Comparison of ENCODE assay signal across 26 cellular contexts in genomic region chr14:96197969-96198368, GRCh38. TPM values are rescaled to one million over a fixed set of nuclear protein-coding genes. Genes with fewer than 3 reads are reported as not detected.
DNase-seq lines count a peak whose midpoint lies in the region; ATAC-seq and TF ChIP-seq lines count a peak whose summit lies in the region.
"Had no signal": no experiment of that assay in that cellular context is flagged by ENCODE, and none has a peak within 500 bp of the region (broad histone marks: within the 10 kb centered on the region; RNA-seq: fewer than 3 reads in every experiment).

No MANE protein-coding gene starts in this region.

- no peak overlapping the region for H2BK12ac ChIP-seq in neuronal stem cell (ENCODE audit: low read length)

- H3K79me1 ChIP-seq in neuronal stem cell (ENCODE audit: low read depth, low read length), result no peaks in the 10 kb centered on the region

- no peak overlapping the region for H2AFZ ChIP-seq in neuronal stem cell (ENCODE audit: low read length)

- H3K36me3 ChIP-seq in heart left ventricle, result no peaks in the 10 kb centered on the region
- no peaks in the 10 kb centered on the region for H3K36me3 ChIP-seq in right atrium auricular region
- H3K36me3 ChIP-seq in neuronal stem cell (replicated peaks in 1 of 2; ENCODE audit: control insufficient read depth in 2 of 2, insufficient read depth in 2 of 2, low read length in 2 of 2), result no peaks in the 10 kb centered on the region
- no peaks in the 10 kb centered on the region for H3K36me3 ChIP-seq in uterus
- H3K36me3 ChIP-seq: neutrophil, prostate gland, transverse colon had no signal

- TF ChIP-seq CTCF in heart left ventricle (IDR thresholded peaks at IDR 0.05) (no peak), right atrium auricular region (IDR thresholded peaks at IDR 0.05) (no peak), uterus (IDR thresholded peaks at IDR 0.05) (no peak)

- H2BK15ac ChIP-seq in neuronal stem cell (ENCODE audit: low read length), result no peak overlapping the region

- H3K9me3 ChIP-seq in heart left ventricle (no peaks in the 10 kb centered on the region), right atrium auricular region (no peaks in the 10 kb centered on the region), neuronal stem cell (replicated peaks in 1 of 2; ENCODE audit: control insufficient read depth in 2 of 2, insufficient read depth in 1 of 2, low read depth in 1 of 2, low read length in 2 of 2) (no peaks in the 10 kb centered on the region), uterus (no peaks in the 10 kb centered on the region)
- H3K9me3 ChIP-seq: neutrophil, prostate gland, transverse colon had no signal

- H3K9ac ChIP-seq in neuronal stem cell (ENCODE audit: low read depth, low read length, poor library complexity), result no peak overlapping the region

- H2BK120ac ChIP-seq in neuronal stem cell (ENCODE audit: low read depth, low read length), result no peak overlapping the region

- TF ChIP-seq POLR2A in heart left ventricle (IDR thresholded peaks at IDR 0.05) (no peak), uterus (IDR thresholded peaks at IDR 0.05) (no peak)

- H2AK5ac ChIP-seq in neuronal stem cell (ENCODE audit: low read depth, low read length), result no peak overlapping the region

- ATAC-seq in heart left ventricle, result peak in 3 of 4 donors; percentile 14 to 54 (median 14)
- ATAC-seq in HG02884 (IDR thresholded peaks at IDR 0.05; ENCODE audit: unreplicated experiment), result no peak
- ATAC-seq: activated CD8-positive, alpha-beta memory T cell treated with anti-CD3 and anti-CD28 coated beads, Interleukin-2, amount 10 ng/mL, durations not matched to agents 7 days and 5 days; Panc1 had no signal

- H3K27me3 ChIP-seq in heart left ventricle, result peaks cover 0 to 44% (median 6%) of the 10 kb centered on the region in 9 donors
- no peaks in the 10 kb centered on the region for H3K27me3 ChIP-seq in right atrium auricular region
- H3K27me3 ChIP-seq in neuronal stem cell (ENCODE audit: control insufficient read depth in 3 of 3, insufficient read depth in 3 of 3, low read depth in 1 of 3, low read length in 3 of 3), result peaks cover 0 to 16% (median 0%) of the 10 kb centered on the region in 3 experiments
- H3K27me3 ChIP-seq in uterus, result no peaks in the 10 kb centered on the region
- H3K27me3 ChIP-seq: transverse colon had no signal

- no peak overlapping the region for H4K8ac ChIP-seq in neuronal stem cell (ENCODE audit: low read depth, low read length)

- H3K4me3 ChIP-seq in heart left ventricle, result no peak overlapping the region
- no peak overlapping the region for H3K4me3 ChIP-seq in right atrium auricular region
- no peak overlapping the region for H3K4me3 ChIP-seq in neuronal stem cell (ENCODE audit: low read length in 2 of 2)
- H3K4me3 ChIP-seq in uterus, result no peak overlapping the region
- H3K4me3 ChIP-seq: GM23338, prostate gland, transverse colon had no signal

- no peak overlapping the region for H2BK5ac ChIP-seq in neuronal stem cell (ENCODE audit: low read length)

- no peak overlapping the region for H3K4ac ChIP-seq in neuronal stem cell (ENCODE audit: low read length)

- peak overlapping the region; percentile 10 for H3K23ac ChIP-seq in neuronal stem cell (ENCODE audit: low read depth, low read length, poor library complexity)

- 36 to 42% (median 40%) methylated on average over 6 to 11 of the region's 11 CpGs for WGBS in heart left ventricle, 4 donors
- no CpG with 5 or more reads among the region's 11 CpGs for WGBS in neuronal stem cell (ENCODE audit: extremely low coverage in 2 of 2, insufficient read length in 2 of 2, insufficient replicate concordance in 1 of 2), 2 donors

- H3K14ac ChIP-seq in neuronal stem cell (ENCODE audit: low read length), result no peak overlapping the region

- no peak overlapping the region for H4K91ac ChIP-seq in neuronal stem cell (ENCODE audit: low read depth, low read length, poor library complexity)

- H3K27ac ChIP-seq in heart left ventricle (peak overlapping the region in 5 of 12 donors; percentile 33 to 61 (median 52)), right atrium auricular region (no peak overlapping the region), neuronal stem cell (replicated peaks; ENCODE audit: low read length) (no peak overlapping the region), uterus (peak overlapping the region; percentile 34 to 63)
- H3K27ac ChIP-seq: neutrophil, prostate gland had no signal

- intact Hi-C loops in heart left ventricle (cut with DNase I), result no loop called here
- intact Hi-C loops in uterus (cut with DNase I; ENCODE audit: low total_unique reads), result no loop called here

- no peak overlapping the region for H3K4me2 ChIP-seq in neuronal stem cell (ENCODE audit: insufficient read depth, low read length, poor library complexity, severe bottlenecking)
- H3K4me2 ChIP-seq: GM23338 had no signal

- DNase-seq in heart left ventricle (peak in 2 of 5 donors; percentile 23 to 38), right atrium auricular region (ENCODE audit: low spot score) (no peak), dermis blood vessel endothelial cell (peak; percentile 20), neuronal stem cell (ENCODE audit: low spot score) (no peak), uterus (no peak), EL (no peak), NCI-H345 (lab: John Stamatoyannopoulos, UW) (no peak)
- DNase-seq: 8988T; activated B cell treated with CpG ODN at 0.5 μM for 24 hours; activated CD4-positive, alpha-beta T cell treated with anti-CD3 and anti-CD28 coated beads, Interleukin-2, amount 50 U/mL, for 1 hour; activated CD8-positive, alpha-beta memory T cell treated with anti-CD3 and anti-CD28 coated beads, Interleukin-2, amount 10 ng/mL, durations not matched to agents 7 days and 5 days; activated naive CD4-positive, alpha-beta T cell; activated T-cell treated with anti-CD3 and anti-CD28 coated beads, Interleukin-2, amount 50 U/mL, for 72 hours; cerebellar nuclear complex; NCI-H1048; NCI-H187; NCI-H526; small intestine; stimulated activated naive CD8-positive, alpha-beta T cell treated with anti-CD3 and anti-CD28 coated beads, Interleukin-15, amount 100 ng/mL, for 72 hours; transverse colon had no signal

- peaks cover 0 to 7% (median 0%) of the 10 kb centered on the region in 12 donors for H3K4me1 ChIP-seq in heart left ventricle
- H3K4me1 ChIP-seq in right atrium auricular region, result no peaks in the 10 kb centered on the region
- no peaks in the 10 kb centered on the region for H3K4me1 ChIP-seq in neuronal stem cell (ENCODE audit: control insufficient read depth in 2 of 2, insufficient read depth in 1 of 2, low read depth in 1 of 2, low read length in 2 of 2)
- H3K4me1 ChIP-seq in uterus, result no peaks in the 10 kb centered on the region
- H3K4me1 ChIP-seq: prostate gland had no signal

- H3K18ac ChIP-seq in neuronal stem cell (ENCODE audit: low read length), result no peak overlapping the region

RNA-seq across cellular contexts. Expression of gene BDKRB2, which starts 6.7 kb away (rescaled TPM):
- 1 to 10 TPM in 5 of 9 donors, under 1 TPM in 4; 0.14 to 3.3 (median 1.0) TPM for total RNA-seq in heart left ventricle
- under 1 TPM; 0.27 to 0.49 TPM for polyA plus RNA-seq in heart left ventricle
- total RNA-seq in right atrium auricular region, result 1 to 10 TPM; 1.7 to 2.9 TPM
- total RNA-seq in dermis blood vessel endothelial cell, result 0.05 and 0.34 TPM in 2 replicates
- polyA plus RNA-seq in neuronal stem cell (2013, experiment 1 of 2), result 0.32 TPM
- polyA plus RNA-seq in neuronal stem cell (2013, experiment 2 of 2), result 0.32 TPM
- total RNA-seq in uterus, result 10 to 100 TPM in 2 of 4 donors, 1 to 10 TPM in 2; 4.4 to 34.6 (median 11.1) TPM
- total RNA-seq: activated B cell treated with CpG ODN at 0.5 μM for 24 hours; activated CD8-positive, alpha-beta memory T cell treated with anti-CD3 and anti-CD28 coated beads, Interleukin-2, amount 10 ng/mL, durations not matched to agents 7 days and 5 days; activated T-cell treated with anti-CD3 and anti-CD28 coated beads, Interleukin-2, amount 50 U/mL, for 72 hours; CD4-positive, alpha-beta memory T cell had no signal
- polyA plus RNA-seq: CD4-positive, alpha-beta memory T cell had no signal

RNA-seq across cellular contexts. Expression of gene BDKRB1, which starts 58.0 kb away (rescaled TPM):
- total RNA-seq in heart left ventricle, result 1 to 10 TPM in 2 of 9 donors, not detected in 7; 1.4 to 1.7 TPM
- under 1 TPM; 0.08 to 0.23 TPM for polyA plus RNA-seq in heart left ventricle
- 10 to 100 TPM in 1 of 2 donors, under 1 TPM in 1; 0.39 to 20.0 TPM for total RNA-seq in right atrium auricular region
- total RNA-seq in dermis blood vessel endothelial cell, result not detected in 2 replicates
- polyA plus RNA-seq in neuronal stem cell (2013, experiment 1 of 2), result 0.06 TPM
- 0.10 TPM for polyA plus RNA-seq in neuronal stem cell (2013, experiment 2 of 2)
- total RNA-seq in uterus, result 1 to 10 TPM in 1 of 4 donors, under 1 TPM in 1, not detected in 2; 0.83 to 3.7 TPM
- total RNA-seq: activated B cell treated with CpG ODN at 0.5 μM for 24 hours; activated CD8-positive, alpha-beta memory T cell treated with anti-CD3 and anti-CD28 coated beads, Interleukin-2, amount 10 ng/mL, durations not matched to agents 7 days and 5 days; activated T-cell treated with anti-CD3 and anti-CD28 coated beads, Interleukin-2, amount 50 U/mL, for 72 hours; CD4-positive, alpha-beta memory T cell; GM23338 had no signal
- polyA plus RNA-seq: CD4-positive, alpha-beta memory T cell; GM23338 had no signal

Comparison
In these comparisons a context has a peak if more than half of its experiments do, and no peak if none do; other contexts are left out.
1. H3K27ac ChIP-seq: peak in uterus (2 of 2); none in right atrium auricular region (0 of 2) and neuronal stem cell (single experiment).